9 cellular contexts compared by ENCODE assay signal in genomic region chr15:69666921-69667811, GRCh38.
A peak's percentile ranks its signal among the peaks of the same experiment; 100 is the strongest.
DNase-seq lines count a peak whose midpoint lies in the region; ATAC-seq and TF ChIP-seq lines count a peak whose summit lies in the region.
"Had no signal": no experiment of that assay in that cellular context is flagged by ENCODE, and none has a peak within 500 bp of the region (broad histone marks: within the 10 kb centered on the region; RNA-seq: fewer than 3 reads in every experiment).

No MANE protein-coding gene starts in this region.

- peak overlapping the region in 12 of 21 experiments; percentile 16 to 77 (median 50) for H3K27ac ChIP-seq in skin epidermis
- no peak overlapping the region for H3K27ac ChIP-seq in CD4-positive, alpha-beta T cell (ENCODE audit: low read depth, low read length)
- H3K27ac ChIP-seq: 22Rv1 had no signal

- ATAC-seq in HG03108 (IDR thresholded peaks at IDR 0.05; ENCODE audit: unreplicated experiment): peak; percentile 27
- ATAC-seq in GM21526 (IDR thresholded peaks at IDR 0.05; ENCODE audit: low FRiP score, unreplicated experiment): no peak
- ATAC-seq in CD4-positive, alpha-beta T cell (ENCODE audit: poor library complexity): no peak

- no peak for TF ChIP-seq CTCF in CD4-positive, alpha-beta T cell (IDR thresholded peaks at IDR 0.05)

- no peak overlapping the region for H3K4me3 ChIP-seq in skin epidermis

- DNase-seq in DMS53 (lab: John Stamatoyannopoulos, UW) (peak; percentile 21), DMS53 treated with DMSO at 0.1 percent for 48 hours (lab: John Stamatoyannopoulos, UW; ENCODE audit: unreplicated experiment) (no peak), UCSD-AML1 (lab: John Stamatoyannopoulos, UW; ENCODE audit: unreplicated experiment) (peak; percentile 72)
- no peak for DNase-seq in CD4-positive, alpha-beta T cell
- no peak for DNase-seq in activated CD4-positive, alpha-beta T cell treated with anti-CD3 and anti-CD28 coated beads, Interleukin-2, amount 50 U/mL, for 4 hours

- H3K9me3 ChIP-seq in CD4-positive, alpha-beta T cell (ENCODE audit: control insufficient read depth, low read length): no peaks in the 10 kb centered on the region

- no peaks in the 10 kb centered on the region for H3K27me3 ChIP-seq in CD4-positive, alpha-beta T cell (ENCODE audit: control insufficient read depth, insufficient read depth, low read length)

- no peaks in the 10 kb centered on the region for H3K27me3 Mint-ChIP-seq in CD4-positive, alpha-beta T cell

- intact Hi-C loops in CD4-positive, alpha-beta T cell (cut with DNase I, micrococcal nuclease): no loop called here

- CTCF ChIA-PET in CD4-positive, alpha-beta T cell (lab: Charles Lee): no interaction called here

- POLR2A ChIA-PET in CD4-positive, alpha-beta T cell (lab: Charles Lee): no interaction called here

- no peak overlapping the region for H3K27ac Mint-ChIP-seq in CD4-positive, alpha-beta T cell

- H3K4me3 Mint-ChIP-seq in CD4-positive, alpha-beta T cell: no peak overlapping the region

- H3K36me3 Mint-ChIP-seq in CD4-positive, alpha-beta T cell (ENCODE audit: low read depth): no peaks in the 10 kb centered on the region

- H3K9me3 Mint-ChIP-seq in CD4-positive, alpha-beta T cell: no peaks in the 10 kb centered on the region

- peaks cover 33% of the 10 kb centered on the region for H3K4me1 Mint-ChIP-seq in CD4-positive, alpha-beta T cell (ENCODE audit: low read depth)

Comparison
In these comparisons a context has a peak if more than half of its experiments do, and no peak if none do; other contexts are left out.
1. DNase-seq: peak in DMS53 (single experiment) and UCSD-AML1 (single experiment); none in DMS53 treated with DMSO at 0.1 percent for 48 hours (single experiment), CD4-positive, alpha-beta T cell (0 of 10) and activated CD4-positive, alpha-beta T cell treated with anti-CD3 and anti-CD28 coated beads, Interleukin-2, amount 50 U/mL, for 4 hours (0 of 2).